ENCODE assay signal across 25 cellular contexts in the genomic region with DNA sequence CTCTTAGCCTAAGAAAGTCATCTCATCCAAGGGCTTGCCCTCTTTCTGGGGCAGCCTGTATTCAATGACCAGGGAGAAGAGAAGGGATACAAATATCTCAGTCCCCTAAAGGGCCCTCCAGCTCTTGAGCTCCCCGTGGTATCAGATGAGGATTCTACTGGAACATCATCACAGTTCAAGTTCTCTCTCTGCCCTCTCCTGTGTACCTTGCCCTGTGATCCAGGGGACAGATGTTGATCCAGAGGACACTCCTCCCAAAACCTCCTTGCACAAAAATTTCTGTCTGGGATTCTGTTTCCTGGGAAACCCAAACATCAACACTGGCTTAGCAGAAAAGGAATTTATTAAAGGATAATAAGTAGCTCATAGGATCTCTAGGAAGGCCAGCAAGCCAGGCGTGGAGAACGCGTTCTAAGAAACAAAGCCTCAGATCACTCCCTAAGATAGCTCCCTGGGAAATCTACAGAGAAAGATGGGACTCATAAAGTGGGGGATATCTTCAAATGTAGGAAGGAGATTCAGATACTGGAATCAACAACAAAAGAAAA.
"Had no signal": no experiment of that assay in that cellular context is flagged by ENCODE, and none has a peak within 500 bp of the region (broad histone marks: within the 10 kb centered on the region; RNA-seq: fewer than 3 reads in every experiment).

No MANE protein-coding gene starts in this region.

- H3K36me3 Mint-ChIP-seq: activated naive CD8-positive, alpha-beta T cell treated with anti-CD3 and anti-CD28 coated beads for 36 hours; naive B cell had no signal

- H3K4me1 Mint-ChIP-seq: activated CD4-positive, alpha-beta T cell treated with anti-CD3 and anti-CD28 coated beads, Interleukin-2, amount 10 ng/mL, durations not matched to agents 24 days and 14 days; activated T-helper 17 cell treated with anti-CD3 and anti-CD28 coated beads, Interleukin-2, amount 50 U/mL, for 72 hours; endodermal cell; memory B cell; naive B cell had no signal

- H3K4me1 ChIP-seq: body of pancreas, foreskin keratinocyte had no signal

- H3K9me3 Mint-ChIP-seq: activated T-helper 17 cell treated with anti-CD3 and anti-CD28 coated beads, Interleukin-2, amount 50 U/mL, for 72 hours; endodermal cell; memory B cell had no signal

- H3K9me3 ChIP-seq: body of pancreas, mucosa of descending colon, neutrophil, upper lobe of left lung had no signal

- H3K27me3 Mint-ChIP-seq: activated CD8-positive, alpha-beta T cell treated with anti-CD3 and anti-CD28 coated beads for 36 hours; activated naive CD8-positive, alpha-beta T cell treated with anti-CD3 and anti-CD28 coated beads for 36 hours; activated T-helper 17 cell treated with anti-CD3 and anti-CD28 coated beads, Interleukin-2, amount 50 U/mL, for 72 hours had no signal

- H3K27ac ChIP-seq: body of pancreas, dorsolateral prefrontal cortex, epithelial cell of prostate, foreskin keratinocyte, neutrophil, upper lobe of left lung had no signal

- DNase-seq: activated CD4-positive, alpha-beta T cell treated with anti-CD3 and anti-CD28 coated beads, Interleukin-2, amount 10 ng/mL, durations not matched to agents 24 days and 14 days; activated CD4-positive, CD25-positive, alpha-beta regulatory T cell; activated CD8-positive, alpha-beta T cell treated with anti-CD3 and anti-CD28 coated beads for 36 hours; activated naive CD4-positive, alpha-beta T cell; activated naive CD8-positive, alpha-beta T cell treated with anti-CD3 and anti-CD28 coated beads for 36 hours; activated T-cell treated with anti-CD3 and anti-CD28 coated beads, Interleukin-2, amount 50 U/mL, for 1 hour; amniotic stem cell; body of pancreas; dorsolateral prefrontal cortex; endodermal cell; foreskin keratinocyte; hypothalamus; islet precursor cell; left ventricle myocardium superior; mucosa of descending colon; naive B cell; retina; stimulated activated CD4-positive, alpha-beta T cell treated with anti-CD3 and anti-CD28 coated beads, Interleukin-2, amount 100 ng/mL, for 24 hours; stimulated activated naive CD8-positive, alpha-beta T cell treated with anti-CD3 and anti-CD28 coated beads, Interleukin-15, Interleukin-2, amounts not matched to agents 100 U/mL and 50 U/mL, for 24 hours; T-helper 1 cell; upper lobe of left lung had no signal

- H3K36me3 ChIP-seq: neutrophil, upper lobe of left lung had no signal

- H3K4me3 ChIP-seq: body of pancreas, dorsolateral prefrontal cortex, mucosa of descending colon, upper lobe of left lung had no signal

- H3K27ac Mint-ChIP-seq: activated CD4-positive, alpha-beta T cell treated with anti-CD3 and anti-CD28 coated beads, Interleukin-2, amount 10 ng/mL, durations not matched to agents 24 days and 14 days; activated CD8-positive, alpha-beta T cell treated with anti-CD3 and anti-CD28 coated beads for 36 hours; activated naive CD8-positive, alpha-beta T cell treated with anti-CD3 and anti-CD28 coated beads for 36 hours; activated T-helper 17 cell treated with anti-CD3 and anti-CD28 coated beads, Interleukin-2, amount 50 U/mL, for 72 hours; endodermal cell; memory B cell had no signal

- H3K27me3 ChIP-seq: body of pancreas, dorsolateral prefrontal cortex, neutrophil, upper lobe of left lung had no signal

- ATAC-seq: activated T-helper 17 cell treated with anti-CD3 and anti-CD28 coated beads, Interleukin-2, amount 50 U/mL, for 72 hours; body of pancreas; mucosa of descending colon; stimulated activated naive CD8-positive, alpha-beta T cell treated with anti-CD3 and anti-CD28 coated beads, Interleukin-15, Interleukin-2, amounts not matched to agents 100 U/mL and 50 U/mL, for 24 hours had no signal

- H3K4me3 Mint-ChIP-seq: activated CD4-positive, alpha-beta T cell treated with anti-CD3 and anti-CD28 coated beads, Interleukin-2, amount 10 ng/mL, durations not matched to agents 24 days and 14 days; activated CD8-positive, alpha-beta T cell treated with anti-CD3 and anti-CD28 coated beads for 36 hours; activated naive CD8-positive, alpha-beta T cell treated with anti-CD3 and anti-CD28 coated beads for 36 hours; activated T-helper 17 cell treated with anti-CD3 and anti-CD28 coated beads, Interleukin-2, amount 50 U/mL, for 72 hours; endodermal cell; memory B cell; naive B cell had no signal
